Comparison of ENCODE assay signal across 8 cellular contexts in genomic region chr5:96259211-96259772, GRCh38.
DNase-seq lines count a peak whose midpoint lies in the region; ATAC-seq and TF ChIP-seq lines count a peak whose summit lies in the region.

No MANE protein-coding gene starts in this region.

- H3K36me3 ChIP-seq in lung (ENCODE audit: control insufficient read depth in 2 of 2, insufficient read depth in 2 of 2, low read length in 2 of 2): no peaks in the 10 kb centered on the region

- peaks cover 0 to 12% of the 10 kb centered on the region in 2 donors for H3K4me1 ChIP-seq in lung (ENCODE audit: control insufficient read depth in 2 of 2, insufficient read depth in 2 of 2, low read length in 2 of 2)

- TF ChIP-seq CTCF in lung (IDR thresholded peaks at IDR 0.05; ENCODE audit: control extremely low read depth, extremely low read depth): no peak

- ATAC-seq in HG03432 (IDR thresholded peaks at IDR 0.05; ENCODE audit: unreplicated experiment) (peak; percentile 69), lung (ENCODE audit: insufficient read depth, low FRiP score) (peak; percentile 35), HG02759 (IDR thresholded peaks at IDR 0.05; ENCODE audit: unreplicated experiment) (no peak)

- H3K9me3 ChIP-seq in lung (ENCODE audit: control insufficient read depth in 2 of 2, insufficient read depth in 1 of 2, low read length in 1 of 2): no peaks in the 10 kb centered on the region

- H3K27me3 ChIP-seq in lung (ENCODE audit: control insufficient read depth, insufficient read depth): no peaks in the 10 kb centered on the region

- WGBS in lung, 2 donors: 17 to 47% methylated on average over 2 of the region's 2 CpGs

- POLR2A ChIA-PET in HEK293T (lab: Yijun Ruan, JAX): no interaction called here

- H3K27ac ChIP-seq in angular gyrus (ENCODE audit: low read depth, low read length) (peak overlapping the region; percentile 81), lung (ENCODE audit: low read depth in 1 of 2, low read length in 1 of 2) (peak overlapping the region in 1 of 2 donors; percentile 74)

- no peak overlapping the region for H3K4me3 ChIP-seq in lung

- DNase-seq in DMS53 treated with DMSO at 0.1 percent for 48 hours (lab: John Stamatoyannopoulos, UW; ENCODE audit: unreplicated experiment): peak; percentile 9
- no peak for DNase-seq in lung (ENCODE audit: low spot score)
- no peak for DNase-seq in stimulated activated naive CD4-positive, alpha-beta T cell treated with Interleukin-2 at 50 U/mL for 16 hours (lab: John Stamatoyannopoulos, UW)
- no peak for DNase-seq in activated CD4-positive, alpha-beta T cell treated with anti-CD3 and anti-CD28 coated beads for 1 hour
- no peak for DNase-seq in HEK293T (ENCODE audit: extremely low spot score)

- CTCF ChIA-PET in HEK293T (lab: Yijun Ruan, JAX): no interaction called here

TF ChIP-seq in HEK293T, 16 proteins besides CTCF, POLR2A, EP300 and RAD21:
- no peak for TF ChIP-seq CTBP1 (IDR thresholded peaks at IDR 0.05; ENCODE audit: borderline replicate concordance)
- no peak for TF ChIP-seq NFRKB (IDR thresholded peaks at IDR 0.05)
- TF ChIP-seq ZNF384 (IDR thresholded peaks at IDR 0.05): no peak
- TF ChIP-seq SUZ12 (IDR thresholded peaks at IDR 0.05): no peak
